12 cellular contexts compared by ENCODE assay signal in the genomic region with DNA sequence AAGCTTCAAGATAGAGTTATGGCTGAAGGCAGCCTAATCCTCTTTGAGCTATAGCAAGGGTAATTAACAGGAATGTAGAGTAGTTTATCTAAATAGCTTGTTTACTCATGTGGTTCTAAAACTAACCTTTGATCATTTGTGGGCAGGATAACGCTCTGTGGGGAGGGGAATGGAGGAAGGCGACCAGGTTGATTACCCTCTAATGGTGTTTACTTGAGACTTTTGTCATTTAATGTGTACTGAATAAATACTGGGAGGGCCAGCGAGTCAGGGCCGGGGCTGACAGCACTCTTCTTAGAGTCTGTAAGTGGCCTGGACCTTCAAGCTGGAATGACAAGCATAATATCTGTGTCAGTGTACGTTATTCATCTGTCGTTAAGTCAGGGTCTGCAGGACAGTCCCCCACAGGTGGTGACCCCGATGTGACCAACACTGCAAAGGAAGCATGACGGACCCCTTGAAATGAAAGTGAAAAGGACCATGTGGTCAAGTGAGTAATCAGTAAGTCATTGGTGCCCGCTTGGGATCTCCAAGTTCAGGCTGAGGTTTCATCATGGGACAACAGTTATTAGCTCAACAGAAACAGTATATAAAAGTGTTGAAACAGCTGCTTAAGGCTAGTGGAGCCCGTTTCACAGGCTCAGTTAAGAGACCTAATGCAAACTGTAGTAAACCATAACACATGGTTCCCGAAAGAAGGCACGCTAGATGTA.
DNase-seq lines count a peak whose midpoint lies in the region; TF ChIP-seq lines count a peak whose summit lies in the region.
"Had no signal": no experiment of that assay in that cellular context is flagged by ENCODE, and none has a peak within 500 bp of the region (broad histone marks: within the 10 kb centered on the region; RNA-seq: fewer than 3 reads in every experiment).

No MANE protein-coding gene starts in this region.

- H3K27ac ChIP-seq in prostate gland = peak overlapping the region in 1 of 2 donors; percentile 61
- H3K27ac ChIP-seq: psoas muscle had no signal

- DNase-seq in HFFc6 (peak; percentile 23), RPMI7951 (ENCODE audit: low read depth) (peak; percentile 49), fibroblast of the aortic adventitia (ENCODE audit: low read depth) (peak; percentile 24), prostate gland (ENCODE audit: low spot score) (peak; percentile 33), GM20000 (ENCODE audit: low spot score) (no peak), COR-L47 (lab: John Stamatoyannopoulos, UW) (no peak)
- DNase-seq in activated T-helper 1 cell treated with anti-CD3 and anti-CD28 coated beads, Interleukin-12 subunit alpha, Interleukin-12 subunit beta, Interleukin-2, Interleukin-4 antibody, amounts not matched to agents 30 ng/mL and 10 ng/mL and 1 ng/mL, durations not matched to agents 14 hours and 24 hours and 36 hours (ENCODE audit: low spot score) = no peak
- DNase-seq: activated CD4-positive, alpha-beta T cell treated with anti-CD3 and anti-CD28 coated beads, Interleukin-2, amount 50 U/mL, for 4 hours; head of caudate nucleus; psoas muscle; substantia nigra; T-helper 1 cell had no signal

- no peaks in the 10 kb centered on the region for H3K27me3 ChIP-seq in prostate gland (replicated peaks; ENCODE audit: insufficient read depth)

- H3K4me3 Mint-ChIP-seq in HFFc6 = peak overlapping the region; percentile 67; the same call in 1 of the 2 replicates
- H3K4me3 Mint-ChIP-seq in activated T-helper 1 cell treated with anti-CD3 and anti-CD28 coated beads, Interleukin-12 subunit alpha, Interleukin-12 subunit beta, Interleukin-2, Interleukin-4 antibody, amounts not matched to agents 30 ng/mL and 10 ng/mL and 1 ng/mL, durations not matched to agents 14 hours and 24 hours and 36 hours = no peak overlapping the region

- intact Hi-C loops in prostate gland (cut with DNase I) = no loop called here
- intact Hi-C loops in activated T-helper 1 cell treated with anti-CD3 and anti-CD28 coated beads, Interleukin-12 subunit alpha, Interleukin-12 subunit beta, Interleukin-2, Interleukin-4 antibody, amounts not matched to agents 30 ng/mL and 10 ng/mL and 1 ng/mL, durations not matched to agents 14 hours and 24 hours and 36 hours (cut with micrococcal nuclease) = no loop called here

- H3K36me3 Mint-ChIP-seq in HFFc6 (ENCODE audit: low read depth) = peaks cover 33% of the 10 kb centered on the region
- peaks cover 3% of the 10 kb centered on the region for H3K36me3 Mint-ChIP-seq in activated T-helper 1 cell treated with anti-CD3 and anti-CD28 coated beads, Interleukin-12 subunit alpha, Interleukin-12 subunit beta, Interleukin-2, Interleukin-4 antibody, amounts not matched to agents 30 ng/mL and 10 ng/mL and 1 ng/mL, durations not matched to agents 14 hours and 24 hours and 36 hours (ENCODE audit: low read depth)

- no peaks in the 10 kb centered on the region for H3K9me3 Mint-ChIP-seq in HFFc6
- peaks cover 7% of the 10 kb centered on the region for H3K9me3 Mint-ChIP-seq in activated T-helper 1 cell treated with anti-CD3 and anti-CD28 coated beads, Interleukin-12 subunit alpha, Interleukin-12 subunit beta, Interleukin-2, Interleukin-4 antibody, amounts not matched to agents 30 ng/mL and 10 ng/mL and 1 ng/mL, durations not matched to agents 14 hours and 24 hours and 36 hours

- H3K4me3 ChIP-seq in fibroblast of the aortic adventitia (ENCODE audit: low read depth, low read length) = no peak overlapping the region
- no peak overlapping the region for H3K4me3 ChIP-seq in prostate gland
- H3K4me3 ChIP-seq: psoas muscle had no signal

- peak overlapping the region; percentile 58 for H3K27ac Mint-ChIP-seq in HFFc6
- H3K27ac Mint-ChIP-seq in activated T-helper 1 cell treated with anti-CD3 and anti-CD28 coated beads, Interleukin-12 subunit alpha, Interleukin-12 subunit beta, Interleukin-2, Interleukin-4 antibody, amounts not matched to agents 30 ng/mL and 10 ng/mL and 1 ng/mL, durations not matched to agents 14 hours and 24 hours and 36 hours = no peak overlapping the region

- WGBS in prostate gland = 59% methylated on average over 12 of the region's 12 CpGs

- H3K36me3 ChIP-seq in prostate gland = no peaks in the 10 kb centered on the region

- no peaks in the 10 kb centered on the region for H3K4me1 ChIP-seq in prostate gland (replicated peaks)
- H3K4me1 ChIP-seq: psoas muscle had no signal

- H3K4me1 Mint-ChIP-seq in HFFc6 (ENCODE audit: low read depth) = peaks cover 26% of the 10 kb centered on the region
- no peaks in the 10 kb centered on the region for H3K4me1 Mint-ChIP-seq in activated T-helper 1 cell treated with anti-CD3 and anti-CD28 coated beads, Interleukin-12 subunit alpha, Interleukin-12 subunit beta, Interleukin-2, Interleukin-4 antibody, amounts not matched to agents 30 ng/mL and 10 ng/mL and 1 ng/mL, durations not matched to agents 14 hours and 24 hours and 36 hours (ENCODE audit: low read depth)

- no peaks in the 10 kb centered on the region for H3K9me3 ChIP-seq in prostate gland
- H3K9me3 ChIP-seq: psoas muscle had no signal

- H3K27me3 Mint-ChIP-seq in HFFc6 (ENCODE audit: insufficient read depth) = no peaks in the 10 kb centered on the region; the same call in none of the 2 replicates
- H3K27me3 Mint-ChIP-seq in activated T-helper 1 cell treated with anti-CD3 and anti-CD28 coated beads, Interleukin-12 subunit alpha, Interleukin-12 subunit beta, Interleukin-2, Interleukin-4 antibody, amounts not matched to agents 30 ng/mL and 10 ng/mL and 1 ng/mL, durations not matched to agents 14 hours and 24 hours and 36 hours (ENCODE audit: insufficient read depth) = no peaks in the 10 kb centered on the region

- TF ChIP-seq CTCF in HFFc6 (IDR thresholded peaks at IDR 0.05) (no peak), fibroblast of the aortic adventitia (IDR thresholded peaks at IDR 0.05; ENCODE audit: insufficient read depth, low read length) (no peak), prostate gland (IDR thresholded peaks at IDR 0.05) (no peak), GM20000 (IDR thresholded peaks at IDR 0.05; ENCODE audit: extremely low read depth, missing control alignments) (no peak)

- TF ChIP-seq POLR2A in prostate gland (IDR thresholded peaks at IDR 0.05) = no peak

Comparison
In these comparisons a context has a peak if more than half of its experiments do, and no peak if none do; other contexts are left out.
1. DNase-seq: peak in HFFc6 (single experiment), RPMI7951 (single experiment), fibroblast of the aortic adventitia (single experiment) and prostate gland (single experiment); none in activated T-helper 1 cell treated with anti-CD3 and anti-CD28 coated beads, Interleukin-12 subunit alpha, Interleukin-12 subunit beta, Interleukin-2, Interleukin-4 antibody, amounts not matched to agents 30 ng/mL and 10 ng/mL and 1 ng/mL, durations not matched to agents 14 hours and 24 hours and 36 hours (single experiment), GM20000 (single experiment) and COR-L47 (single experiment).